9 cellular contexts compared by ENCODE assay signal in genomic region chr2:14633451-14634211, GRCh38. TPM values are rescaled to one million over a fixed set of nuclear protein-coding genes. Genes with fewer than 3 reads are reported as not detected.
A peak's percentile ranks its signal among the peaks of the same experiment; 100 is the strongest.
DNase-seq lines count a peak whose midpoint lies in the region; ATAC-seq and TF ChIP-seq lines count a peak whose summit lies in the region.
"Had no signal": no experiment of that assay in that cellular context is flagged by ENCODE, and none has a peak within 500 bp of the region (broad histone marks: within the 10 kb centered on the region; RNA-seq: fewer than 3 reads in every experiment).

No MANE protein-coding gene starts in this region.

- H3K4me2 ChIP-seq in mesendoderm (ENCODE audit: low read length): peak overlapping the region; percentile 85

- H3K4me3 ChIP-seq in dorsolateral prefrontal cortex: peak overlapping the region; percentile 44 to 83 (median 68)
- H3K4me3 ChIP-seq in mesendoderm (ENCODE audit: low read length): no peak overlapping the region
- peak overlapping the region; percentile 42 to 60 (median 52) for H3K4me3 ChIP-seq in upper lobe of left lung

- H3K36me3 ChIP-seq in mesendoderm (ENCODE audit: control insufficient read depth, insufficient read depth, low read length) (no peaks in the 10 kb centered on the region), upper lobe of left lung (no peaks in the 10 kb centered on the region)
- H3K36me3 ChIP-seq: adrenal gland had no signal

- TF ChIP-seq CTCF in dorsolateral prefrontal cortex (IDR thresholded peaks at IDR 0.05 in 54 of 56, conservative IDR thresholded peaks at IDR 0.05 in 2 of 56; ENCODE audit: low read depth in 1 of 56, partially characterized antibody in 56 of 56) (no peak), upper lobe of left lung (IDR thresholded peaks at IDR 0.05) (no peak)
- TF ChIP-seq CTCF in CD4-positive, alpha-beta T cell (IDR thresholded peaks at IDR 0.05): no peak

- no peaks in the 10 kb centered on the region for H3K79me2 ChIP-seq in mesendoderm (ENCODE audit: control insufficient read depth, insufficient read depth, low read length)

- H3K56ac ChIP-seq in mesendoderm (ENCODE audit: low read length): peak overlapping the region; percentile 73

- H3K9ac ChIP-seq in mesendoderm (ENCODE audit: low read length): peak overlapping the region; percentile 50

- H3K27ac Mint-ChIP-seq in activated naive CD8-positive, alpha-beta T cell: peak overlapping the region; percentile 50
- H3K27ac Mint-ChIP-seq in activated naive CD8-positive, alpha-beta T cell treated with anti-CD3 and anti-CD28 coated beads for 36 hours: no peak overlapping the region
- no peak overlapping the region for H3K27ac Mint-ChIP-seq in CD4-positive, alpha-beta T cell

- no peak overlapping the region for H2BK15ac ChIP-seq in mesendoderm (replicated peaks; ENCODE audit: low read depth)

- no peak overlapping the region for H4K5ac ChIP-seq in mesendoderm (ENCODE audit: low read length)

- H3K4me1 ChIP-seq in mesendoderm (ENCODE audit: control insufficient read depth, low read depth, low read length) (no peaks in the 10 kb centered on the region), upper lobe of left lung (peaks cover 11 to 43% (median 29%) of the 10 kb centered on the region in 4 donors)

- ATAC-seq in upper lobe of left lung (ENCODE audit: low FRiP score in 2 of 2) (no peak), HG02840 (IDR thresholded peaks at IDR 0.05; ENCODE audit: low FRiP score, unreplicated experiment) (no peak)
- ATAC-seq in CD4-positive, alpha-beta T cell (ENCODE audit: poor library complexity): no peak

- DNase-seq in activated naive CD8-positive, alpha-beta T cell treated with anti-CD3 and anti-CD28 coated beads for 36 hours: no peak
- peak in 4 of 10 donors; percentile 10 to 49 (median 38) for DNase-seq in dorsolateral prefrontal cortex
- peak; percentile 10 for DNase-seq in mesendoderm
- peak in 1 of 2 donors; percentile 75 for DNase-seq in upper lobe of left lung
- DNase-seq in CD4-positive, alpha-beta T cell: no peak
- no peak for DNase-seq in UCSD-AML1 (lab: John Stamatoyannopoulos, UW; ENCODE audit: unreplicated experiment)

- H3K18ac ChIP-seq in mesendoderm (ENCODE audit: low read length): no peak overlapping the region

- no peaks in the 10 kb centered on the region for H3K9me3 ChIP-seq in upper lobe of left lung
- H3K9me3 ChIP-seq in CD4-positive, alpha-beta T cell (ENCODE audit: control insufficient read depth, low read length): no peaks in the 10 kb centered on the region
- H3K9me3 ChIP-seq: adrenal gland had no signal

- CTCF ChIA-PET in CD4-positive, alpha-beta T cell (lab: Charles Lee): no interaction called here

- H3K27me3 ChIP-seq in dorsolateral prefrontal cortex (peaks cover 0 to 10% (median 0%) of the 10 kb centered on the region in 45 donors), mesendoderm (ENCODE audit: insufficient read depth, low read length, poor library complexity) (peaks cover 16% of the 10 kb centered on the region), upper lobe of left lung (peaks cover 0 to 11% (median 0%) of the 10 kb centered on the region in 4 donors)
- H3K27me3 ChIP-seq in CD4-positive, alpha-beta T cell (ENCODE audit: control insufficient read depth, insufficient read depth, low read length): peaks cover 69% of the 10 kb centered on the region

- no peaks in the 10 kb centered on the region for H3K79me1 ChIP-seq in mesendoderm (ENCODE audit: low read length)

- H3K27ac ChIP-seq in dorsolateral prefrontal cortex (peak overlapping the region in 54 of 59 donors; percentile 8 to 92 (median 84)), mesendoderm (ENCODE audit: low read depth, low read length) (no peak overlapping the region), upper lobe of left lung (peak overlapping the region in 3 of 4 donors; percentile 79 to 87 (median 80))
- H3K27ac ChIP-seq in CD4-positive, alpha-beta T cell (ENCODE audit: low read depth, low read length): no peak overlapping the region

- POLR2A ChIA-PET in CD4-positive, alpha-beta T cell (lab: Charles Lee): no interaction called here

- no CpG with 5 or more reads among the region's 43 CpGs for WGBS in mesendoderm (ENCODE audit: extremely low coverage, insufficient coverage, low lambda C conversion rate)
- 0 to 2% methylated on average over 12 to 33 of the region's 43 CpGs for WGBS in upper lobe of left lung, 2 donors

- TF ChIP-seq EP300 in upper lobe of left lung (IDR thresholded peaks at IDR 0.05): no peak

- no peak overlapping the region for H4K8ac ChIP-seq in mesendoderm (ENCODE audit: low read depth, low read length)

- H3K36me3 Mint-ChIP-seq in activated naive CD8-positive, alpha-beta T cell: no peaks in the 10 kb centered on the region
- no peaks in the 10 kb centered on the region for H3K36me3 Mint-ChIP-seq in activated naive CD8-positive, alpha-beta T cell treated with anti-CD3 and anti-CD28 coated beads for 36 hours
- H3K36me3 Mint-ChIP-seq in CD4-positive, alpha-beta T cell (ENCODE audit: low read depth): no peaks in the 10 kb centered on the region

- no peak overlapping the region for H2BK5ac ChIP-seq in mesendoderm (ENCODE audit: low read length)

- peaks cover 5% of the 10 kb centered on the region for H3K4me1 Mint-ChIP-seq in activated naive CD8-positive, alpha-beta T cell (ENCODE audit: low read depth)
- H3K4me1 Mint-ChIP-seq in activated naive CD8-positive, alpha-beta T cell treated with anti-CD3 and anti-CD28 coated beads for 36 hours: no peaks in the 10 kb centered on the region
- H3K4me1 Mint-ChIP-seq in CD4-positive, alpha-beta T cell (ENCODE audit: low read depth): peaks cover 4% of the 10 kb centered on the region

- no peak overlapping the region for H2BK120ac ChIP-seq in mesendoderm (ENCODE audit: low read depth, low read length)

- peak overlapping the region; percentile 89 for H3K23ac ChIP-seq in mesendoderm (ENCODE audit: low read length)

- H3K4ac ChIP-seq in mesendoderm (ENCODE audit: low read depth, low read length): no peak overlapping the region

- H3K9me3 Mint-ChIP-seq in activated naive CD8-positive, alpha-beta T cell (ENCODE audit: low read depth): no peaks in the 10 kb centered on the region
- H3K9me3 Mint-ChIP-seq in activated naive CD8-positive, alpha-beta T cell treated with anti-CD3 and anti-CD28 coated beads for 36 hours: no peaks in the 10 kb centered on the region
- no peaks in the 10 kb centered on the region for H3K9me3 Mint-ChIP-seq in CD4-positive, alpha-beta T cell

- no peak overlapping the region for H3K4me3 Mint-ChIP-seq in activated naive CD8-positive, alpha-beta T cell
- H3K4me3 Mint-ChIP-seq in activated naive CD8-positive, alpha-beta T cell treated with anti-CD3 and anti-CD28 coated beads for 36 hours: no peak overlapping the region
- no peak overlapping the region for H3K4me3 Mint-ChIP-seq in CD4-positive, alpha-beta T cell

- no peak for TF ChIP-seq POLR2A in upper lobe of left lung (IDR thresholded peaks at IDR 0.05)

- intact Hi-C loops in dorsolateral prefrontal cortex (cut with DNase I): loop anchor here (5.0 to 10.0 kb wide), 6 partner anchors 206 to 1439 kb away; partner anchors contain the start of gene NBAS (in 1 of the 2)
- intact Hi-C loops in CD4-positive, alpha-beta T cell (cut with DNase I, micrococcal nuclease): no loop called here

- H3K27me3 Mint-ChIP-seq in activated naive CD8-positive, alpha-beta T cell: peaks cover 28% of the 10 kb centered on the region
- H3K27me3 Mint-ChIP-seq in activated naive CD8-positive, alpha-beta T cell treated with anti-CD3 and anti-CD28 coated beads for 36 hours: peaks cover 74% of the 10 kb centered on the region
- peaks cover 68% of the 10 kb centered on the region for H3K27me3 Mint-ChIP-seq in CD4-positive, alpha-beta T cell

- no peak overlapping the region for H2AK5ac ChIP-seq in mesendoderm (ENCODE audit: low read length)

RNA-seq across cellular contexts. Expression of gene LRATD1, which starts 1.1 kb away (rescaled TPM):
- not detected for total RNA-seq in activated naive CD8-positive, alpha-beta T cell treated with anti-CD3 and anti-CD28 coated beads for 36 hours
- total RNA-seq in dorsolateral prefrontal cortex (100 to 1,000 TPM in 6 of 120 experiments, 10 to 100 TPM in 114; 14.1 to 125 (median 61.5) TPM), upper lobe of left lung (10 to 100 TPM in 1 of 6 donors, 1 to 10 TPM in 5; 3.1 to 13.5 (median 7.3) TPM)
- 0.34 TPM for polyA plus RNA-seq in mesendoderm (2013, experiment 1 of 2)
- polyA plus RNA-seq in mesendoderm (2013, experiment 2 of 2): 0.46 TPM
- total RNA-seq in CD4-positive, alpha-beta T cell: not detected

Comparison
In these comparisons a context has a peak if more than half of its experiments do, and no peak if none do; other contexts are left out.
1. H3K27ac ChIP-seq: peak in dorsolateral prefrontal cortex (54 of 59) and upper lobe of left lung (3 of 4); none in mesendoderm (single experiment) and CD4-positive, alpha-beta T cell (single experiment).
2. RNA of gene LRATD1, which starts 1.1 kb away (total RNA-seq): 14.1 to 125 TPM in dorsolateral prefrontal cortex and 3.1 to 13.5 TPM in upper lobe of left lung; not detected in activated naive CD8-positive, alpha-beta T cell treated with anti-CD3 and anti-CD28 coated beads for 36 hours and not detected in CD4-positive, alpha-beta T cell; every median in the first group is over 4 times any median in the second.
3. intact Hi-C loops: an anchor here in dorsolateral prefrontal cortex (5.0 to 10.0 kb wide); none called in CD4-positive, alpha-beta T cell.